In genomic region chr10:29496341-29497162, GRCh38 we compare ENCODE assay signal across 8 cellular contexts.
DNase-seq lines count a peak whose midpoint lies in the region; ATAC-seq and TF ChIP-seq lines count a peak whose summit lies in the region.

No MANE protein-coding gene starts in this region.

- intact Hi-C loops in Calu3 (cut with micrococcal nuclease; ENCODE audit: unreplicated experiment): no loop called here

- peak; percentile 61 for ATAC-seq in GM21528 (IDR thresholded peaks at IDR 0.05; ENCODE audit: low FRiP score, unreplicated experiment)
- ATAC-seq in left lobe of liver: peak; percentile 98

- no peak overlapping the region for H3K27ac Mint-ChIP-seq in Calu3 (ENCODE audit: unreplicated experiment)

- CTCF ChIA-PET in Calu3 (lab: Charles Lee): interaction anchor here (0.7 kb wide), 1 partner anchor 38 kb away, joined by 4 read pairs; no protein-coding TSS in a partner anchor

- no TSS peak for BruUV-seq in Calu3 (replicated peaks; lab: Mats Ljungman, UMichigan)

- no peaks in the 10 kb centered on the region for H3K4me1 Mint-ChIP-seq in Calu3 (ENCODE audit: low read depth, unreplicated experiment)

- peaks cover 50% of the 10 kb centered on the region for H3K36me3 Mint-ChIP-seq in Calu3 (ENCODE audit: insufficient read depth, unreplicated experiment)

- H3K27me3 Mint-ChIP-seq in Calu3 (ENCODE audit: unreplicated experiment): no peaks in the 10 kb centered on the region

- no peak overlapping the region for H3K4me3 Mint-ChIP-seq in Calu3 (ENCODE audit: low read depth, unreplicated experiment)

- H3K9me3 Mint-ChIP-seq in Calu3 (ENCODE audit: low read depth, unreplicated experiment): no peaks in the 10 kb centered on the region

- DNase-seq in Calu3 (peak; percentile 90), NCI-H1092 treated with DMSO at 0.1 percent for 48 hours (lab: John Stamatoyannopoulos, UW) (peak; percentile 30), cerebellum (ENCODE audit: low spot score) (peak; percentile 13), left lobe of liver (ENCODE audit: low spot score) (peak; percentile 80), NCI-H128 (lab: John Stamatoyannopoulos, UW; ENCODE audit: unreplicated experiment) (no peak)
- DNase-seq in activated CD4-positive, CD25-positive, alpha-beta regulatory T cell treated with anti-CD3 and anti-CD28 coated beads, Interleukin-2, amount 50 U/mL, for 72 hours: peak; percentile 72
- peak; percentile 65 for DNase-seq in stimulated activated CD4-positive, alpha-beta T cell treated with anti-CD3 and anti-CD28 coated beads, Interleukin-4, amount 100 ng/mL, for 24 hours

- TF ChIP-seq CTCF in Calu3 (IDR thresholded peaks at IDR 0.05; ENCODE audit: unreplicated experiment): peak; percentile 77
